In the genomic region with DNA sequence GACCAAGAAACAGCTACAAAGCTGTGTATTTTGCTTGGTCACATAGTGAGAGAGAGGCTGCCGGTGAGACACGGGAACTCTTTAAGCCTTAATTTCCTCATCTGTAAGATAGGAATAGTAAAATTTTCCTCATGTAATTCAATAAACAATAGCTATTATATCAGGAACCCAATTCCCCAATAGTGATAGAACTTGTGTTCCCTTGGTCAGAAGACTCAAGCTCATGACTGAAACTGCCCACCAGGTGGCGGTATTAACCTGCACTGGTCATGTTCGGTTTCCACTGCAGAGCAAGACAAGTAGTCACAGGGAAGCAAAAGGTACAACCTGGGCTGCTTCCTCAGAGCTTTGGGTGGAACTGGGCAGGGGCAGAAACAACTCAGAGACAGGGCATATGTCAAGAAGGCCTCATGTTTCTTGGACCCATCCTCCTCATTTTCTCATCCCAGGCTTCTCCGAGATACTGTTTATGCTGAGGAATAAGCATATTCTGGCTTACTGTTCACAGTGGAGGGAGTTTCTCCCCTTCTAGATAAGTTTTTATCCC, we compare ENCODE assay signal across 8 cellular contexts. TPM values are rescaled to one million over a fixed set of nuclear protein-coding genes. Genes with fewer than 3 reads are reported as not detected.
A peak's percentile ranks its signal among the peaks of the same experiment; 100 is the strongest.
DNase-seq lines count a peak whose midpoint lies in the region; ATAC-seq lines count a peak whose summit lies in the region.

No MANE protein-coding gene starts in this region.

- peak; percentile 55 for ATAC-seq in HG03045 (IDR thresholded peaks at IDR 0.05; ENCODE audit: unreplicated experiment)
- peak; percentile 60 for ATAC-seq in left colon
- no peak for ATAC-seq in HG02623 (IDR thresholded peaks at IDR 0.05; ENCODE audit: unreplicated experiment)

- intact Hi-C loops in left colon (cut with DNase I, micrococcal nuclease): loop anchor here (2.0 to 5.0 kb wide), 2 partner anchors 70 to 71 kb away; partner anchors contain the start of gene CDH24 (in 2 of the 2)

- DNase-seq in COR-L47 (lab: John Stamatoyannopoulos, UW): peak; percentile 71
- DNase-seq in NCI-H510A (lab: John Stamatoyannopoulos, UW): peak; percentile 43
- peak; percentile 86 for DNase-seq in activated CD4-positive, CD25-positive, alpha-beta regulatory T cell treated with anti-CD3 and anti-CD28 coated beads, Interleukin-2, amount 50 U/mL, for 72 hours
- DNase-seq in central memory CD4-positive, alpha-beta T cell: peak; percentile 79
- DNase-seq in left colon: peak; percentile 83 to 92
- peak; percentile 93 for DNase-seq in stimulated activated CD4-positive, alpha-beta T cell treated with anti-CD3 and anti-CD28 coated beads, Interleukin-4, amount 100 ng/mL, for 24 hours

RNA-seq across cellular contexts. Expression of gene AJUBA, which starts 4.2 kb away (rescaled TPM):
- 1 to 10 TPM; 1.4 to 4.1 TPM for total RNA-seq in left colon

RNA-seq across cellular contexts. Expression of gene C14orf93, which starts 23.4 kb away (rescaled TPM):
- 10 to 100 TPM; 11.9 to 13.2 TPM for total RNA-seq in left colon

RNA-seq across cellular contexts. Expression of gene HAUS4, which starts 29.7 kb away (rescaled TPM):
- total RNA-seq in left colon: 10 to 100 TPM; 33.5 to 33.6 TPM

RNA-seq across cellular contexts. Expression of gene PSMB5, which starts 48.1 kb away (rescaled TPM):
- 10 to 100 TPM; 77.9 to 80.6 TPM for total RNA-seq in left colon

RNA-seq across cellular contexts. Expression of gene PSMB11, which starts 55.4 kb away (rescaled TPM):
- not detected for total RNA-seq in left colon

Comparison
In these comparisons a context has a peak if more than half of its experiments do, and no peak if none do; other contexts are left out.
1. DNase-seq: peak in every context shown above with its lines; median percentile 93 in stimulated activated CD4-positive, alpha-beta T cell treated with anti-CD3 and anti-CD28 coated beads, Interleukin-4, amount 100 ng/mL, for 24 hours; 88 in left colon; 86 in activated CD4-positive, CD25-positive, alpha-beta regulatory T cell treated with anti-CD3 and anti-CD28 coated beads, Interleukin-2, amount 50 U/mL, for 72 hours; 79 in central memory CD4-positive, alpha-beta T cell; 71 in COR-L47; 43 in NCI-H510A.